In the genomic region with DNA sequence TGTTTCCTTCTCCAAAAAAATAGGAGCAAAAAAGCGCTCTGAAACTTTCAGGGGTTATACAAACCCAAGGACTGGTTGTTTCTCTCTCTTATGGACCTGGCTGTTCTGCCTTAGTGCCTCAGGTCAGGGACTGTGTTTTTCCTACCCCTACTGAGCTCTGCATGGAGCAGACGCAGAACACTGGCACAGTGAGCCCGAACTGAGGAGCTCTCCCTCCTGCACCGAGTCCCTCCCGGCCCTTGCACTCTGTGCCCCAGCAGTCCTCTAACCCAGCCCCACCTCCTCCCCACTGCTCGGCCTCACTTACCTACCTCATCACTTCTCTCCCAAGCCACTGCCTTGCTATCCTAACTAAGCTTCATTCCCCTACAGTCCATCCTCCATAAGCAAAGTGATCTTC, we compare ENCODE assay signal across 25 cellular contexts. TPM values are rescaled to one million over a fixed set of nuclear protein-coding genes. Genes with fewer than 3 reads are reported as not detected.
DNase-seq lines count a peak whose midpoint lies in the region; ATAC-seq, FAIRE-seq and TF ChIP-seq lines count a peak whose summit lies in the region.
"Had no signal": no experiment of that assay in that cellular context is flagged by ENCODE, and none has a peak within 500 bp of the region (broad histone marks: within the 10 kb centered on the region; RNA-seq: fewer than 3 reads in every experiment).

No MANE protein-coding gene starts in this region.

- no peaks in the 10 kb centered on the region for H3K79me2 ChIP-seq in endothelial cell of umbilical vein (ENCODE audit: control insufficient read depth, insufficient read depth, low read length)
- no peaks in the 10 kb centered on the region for H3K79me2 ChIP-seq in smooth muscle cell (ENCODE audit: low read depth)

- H3K9me3 Mint-ChIP-seq in activated T-cell treated with anti-CD3 and anti-CD28 coated beads, Interleukin-2, amount 50 U/mL, for 72 hours: no peaks in the 10 kb centered on the region
- H3K9me3 Mint-ChIP-seq: CD4-positive, alpha-beta memory T cell; H9 had no signal

- no peaks in the 10 kb centered on the region for H3K9me3 ChIP-seq in endothelial cell of umbilical vein (replicated peaks; ENCODE audit: control insufficient read depth, insufficient read depth, low read length)
- no peaks in the 10 kb centered on the region for H3K9me3 ChIP-seq in smooth muscle cell (replicated peaks; ENCODE audit: low read depth)
- no peaks in the 10 kb centered on the region for H3K9me3 ChIP-seq in tibial artery
- H3K9me3 ChIP-seq: BLaER1 treated with 17β-estradiol and CSF1 and Interleukin-3, amounts not matched to agents 10 nM and 100 nM had no signal

- H3K9me1 ChIP-seq in endothelial cell of umbilical vein (replicated peaks; ENCODE audit: control insufficient read depth, extremely low read depth, insufficient read depth, low read length): no peaks in the 10 kb centered on the region

- H3K27me3 ChIP-seq in endothelial cell of umbilical vein (ENCODE audit: control insufficient read depth in 2 of 2, insufficient read depth in 2 of 2, low read length in 2 of 2) (peaks cover 34 to 58% of the 10 kb centered on the region in 2 experiments), smooth muscle cell (ENCODE audit: low read depth) (peaks cover 54% of the 10 kb centered on the region), tibial artery (peaks cover 0 to 52% of the 10 kb centered on the region in 2 donors)

- TF ChIP-seq CTCF in endothelial cell of umbilical vein (IDR thresholded peaks at IDR 0.05; ENCODE audit: extremely low read depth in 1 of 2, insufficient read depth in 1 of 2, low read depth in 1 of 2, low read length in 2 of 2): no peak
- no peak for TF ChIP-seq CTCF in smooth muscle cell (IDR thresholded peaks at IDR 0.05; ENCODE audit: borderline replicate concordance, insufficient read depth, poor library complexity, severe bottlenecking)
- TF ChIP-seq CTCF in tibial artery (IDR thresholded peaks at IDR 0.05): no peak
- no peak for TF ChIP-seq CTCF in lower leg skin (IDR thresholded peaks at IDR 0.05)

- BruUV-seq in endothelial cell of umbilical vein (replicated peaks; lab: Mats Ljungman, UMichigan): no TSS peak

- H2AFZ ChIP-seq in endothelial cell of umbilical vein (ENCODE audit: low read depth, low read length) (no peak overlapping the region), smooth muscle cell (ENCODE audit: low read depth) (peak overlapping the region; percentile 69)

- H3K4me3 ChIP-seq in endothelial cell of umbilical vein (replicated peaks in 1 of 3; ENCODE audit: insufficient read depth in 1 of 3, low read depth in 1 of 3, low read length in 3 of 3) (no peak overlapping the region), smooth muscle cell (no peak overlapping the region), tibial artery (no peak overlapping the region), lower leg skin (ENCODE audit: low read depth, poor library complexity, severe bottlenecking) (no peak overlapping the region)
- H3K4me3 ChIP-seq: BLaER1 treated with 17β-estradiol and CSF1 and Interleukin-3, amounts not matched to agents 10 nM and 100 nM had no signal

- H3K36me3 ChIP-seq in endothelial cell of umbilical vein (ENCODE audit: control insufficient read depth in 2 of 2, extremely low read depth in 1 of 2, insufficient read depth in 2 of 2, low read length in 2 of 2): no peaks in the 10 kb centered on the region
- no peaks in the 10 kb centered on the region for H3K36me3 ChIP-seq in smooth muscle cell (ENCODE audit: low read depth)
- no peaks in the 10 kb centered on the region for H3K36me3 ChIP-seq in tibial artery
- H3K36me3 ChIP-seq: BLaER1 treated with 17β-estradiol and CSF1 and Interleukin-3, amounts not matched to agents 10 nM and 100 nM had no signal

- H3K4me2 ChIP-seq in endothelial cell of umbilical vein (ENCODE audit: insufficient read depth, low read length): no peak overlapping the region
- H3K4me2 ChIP-seq in smooth muscle cell: peak overlapping the region; percentile 36

- H3K4me1 ChIP-seq in endothelial cell of umbilical vein (ENCODE audit: control insufficient read depth, extremely low read depth, insufficient read depth, low read length) (no peaks in the 10 kb centered on the region), smooth muscle cell (ENCODE audit: low read depth) (no peaks in the 10 kb centered on the region), tibial artery (no peaks in the 10 kb centered on the region)

- H3K27ac Mint-ChIP-seq in activated T-cell treated with anti-CD3 and anti-CD28 coated beads, Interleukin-2, amount 50 U/mL, for 72 hours: peak overlapping the region; percentile 7
- H3K27ac Mint-ChIP-seq: CD4-positive, alpha-beta memory T cell; H9 had no signal

- peaks cover 26% of the 10 kb centered on the region for H3K4me1 Mint-ChIP-seq in activated T-cell treated with anti-CD3 and anti-CD28 coated beads, Interleukin-2, amount 50 U/mL, for 72 hours (ENCODE audit: low read depth)
- H3K4me1 Mint-ChIP-seq: H9 had no signal

- POLR2A ChIA-PET in endothelial cell of umbilical vein (lab: Charles Lee): interaction anchor here (0.6 kb wide), 1 partner anchor 98 kb away, joined by 9 read pairs; no protein-coding TSS in a partner anchor

- intact Hi-C loops in endothelial cell of umbilical vein (cut with micrococcal nuclease) (no loop called here), tibial artery (cut with DNase I; ENCODE audit: low total_unique reads) (no loop called here), lower leg skin (cut with DNase I; ENCODE audit: low total_unique reads) (loop anchor here (10.0 kb wide), 1 partner anchor 77 kb away; no protein-coding TSS in a partner anchor)

- TF ChIP-seq POLR2A in endothelial cell of umbilical vein (IDR thresholded peaks at IDR 0.05; ENCODE audit: low read depth, low read length): no peak
- no peak for TF ChIP-seq POLR2A in lower leg skin (IDR thresholded peaks at IDR 0.05)

- H3K27me3 Mint-ChIP-seq in activated T-cell treated with anti-CD3 and anti-CD28 coated beads, Interleukin-2, amount 50 U/mL, for 72 hours (ENCODE audit: low read depth): peaks cover 12% of the 10 kb centered on the region

- 59% methylated on average over 6 of the region's 6 CpGs for WGBS in smooth muscle cell (ENCODE audit: low lambda C conversion rate)
- 36 to 42% methylated on average over 6 of the region's 6 CpGs for WGBS in lower leg skin, 2 donors

- dilution Hi-C loops in endothelial cell of umbilical vein (cut with MboI; ENCODE audit: extremely low pct_ligation_motif_present, low sequenced_read_pairs): no loop called here

- no peak overlapping the region for H3K9ac ChIP-seq in endothelial cell of umbilical vein (replicated peaks; ENCODE audit: extremely low read depth, insufficient read depth, low read length)
- no peak overlapping the region for H3K9ac ChIP-seq in smooth muscle cell (ENCODE audit: low read depth)

- peaks cover 2% of the 10 kb centered on the region for H3F3A ChIP-seq in smooth muscle cell (ENCODE audit: low read depth)

- no peak for FAIRE-seq in endothelial cell of umbilical vein (lab: Jason Lieb, UNC)

- H3K36me3 Mint-ChIP-seq in activated T-cell treated with anti-CD3 and anti-CD28 coated beads, Interleukin-2, amount 50 U/mL, for 72 hours (ENCODE audit: insufficient read depth in 2 of 2): no peaks in the 10 kb centered on the region
- H3K36me3 Mint-ChIP-seq: CD4-positive, alpha-beta memory T cell had no signal

- no peak for DNase-seq in activated T-cell treated with anti-CD3 and anti-CD28 coated beads, Interleukin-2, amount 50 U/mL, for 72 hours
- no peak for DNase-seq in activated T-cell treated with anti-CD3 and anti-CD28 coated beads for 4 hours
- peak; percentile 64 for DNase-seq in RPMI8226
- DNase-seq in endothelial cell of umbilical vein (ENCODE audit: low read depth, low spot score): no peak
- DNase-seq in smooth muscle cell (lab: John Stamatoyannopoulos, UW; ENCODE audit: unreplicated experiment): no peak
- DNase-seq in tibial artery: no peak
- DNase-seq in lower leg skin (ENCODE audit: low spot score in 2 of 2): no peak
- DNase-seq: 8988T; CD4-positive, alpha-beta memory T cell; GDM1; H9; KG1; MV-4-11; NCI-H1105 treated with DMSO at 0.1 percent for 48 hours; NCI-H1694 treated with DMSO at 0.1 percent for 48 hours; NCI-H2081 treated with DMSO at 0.1 percent for 48 hours; NCI-H2171 treated with DMSO at 0.1 percent for 48 hours; NCI-H524 treated with DMSO at 0.1 percent for 48 hours; OCI-M1; Right ventricle myocardium superior had no signal

- no peak for ATAC-seq in activated T-cell treated with anti-CD3 and anti-CD28 coated beads, Interleukin-2, amount 50 U/mL, for 72 hours (replicated peaks in 1 of 2)
- ATAC-seq in GM21576 (IDR thresholded peaks at IDR 0.05; ENCODE audit: unreplicated experiment): no peak

- H3K27ac ChIP-seq in endothelial cell of umbilical vein (ENCODE audit: insufficient read depth, low read depth, low read length) (no peak overlapping the region), smooth muscle cell (ENCODE audit: low read depth) (no peak overlapping the region), tibial artery (no peak overlapping the region)
- H3K27ac ChIP-seq: BLaER1 treated with 17β-estradiol and CSF1 and Interleukin-3, amounts not matched to agents 10 nM and 100 nM; HL-60 had no signal

- CTCF ChIA-PET in endothelial cell of umbilical vein (lab: Charles Lee): interaction anchor here (0.6 to 1.7 kb wide), 6 partner anchors 8 to 71 kb away, joined by 3 to 6 read pairs (median 4); no protein-coding TSS in a partner anchor

- no peak overlapping the region for H3K4me3 Mint-ChIP-seq in activated T-cell treated with anti-CD3 and anti-CD28 coated beads, Interleukin-2, amount 50 U/mL, for 72 hours
- H3K4me3 Mint-ChIP-seq: CD4-positive, alpha-beta memory T cell; H9 had no signal

- H4K20me1 ChIP-seq in endothelial cell of umbilical vein (replicated peaks; ENCODE audit: control insufficient read depth, extremely low read depth, insufficient read depth, low read length): no peaks in the 10 kb centered on the region
- H4K20me1 ChIP-seq in smooth muscle cell (ENCODE audit: low read depth): no peaks in the 10 kb centered on the region
- H4K20me1 ChIP-seq: BLaER1 treated with 17β-estradiol and CSF1 and Interleukin-3, amounts not matched to agents 10 nM and 100 nM had no signal

RNA-seq across cellular contexts. Expression of a gene that starts 13.8 kb away (rescaled TPM):
- under 1 TPM; 0.53 to 0.94 TPM for total RNA-seq in activated T-cell treated with anti-CD3 and anti-CD28 coated beads, Interleukin-2, amount 50 U/mL, for 72 hours
- total RNA-seq in endothelial cell of umbilical vein: not detected in 2 replicates
- 0.04 TPM in 1 of 2 replicates, not detected in the other for polyA plus RNA-seq in endothelial cell of umbilical vein
- polyA plus RNA-seq in endothelial cell of umbilical vein (2011; cell fraction: cytosol; rRNA removed): 0.05 and 0.13 TPM in 2 replicates
- polyA plus RNA-seq in endothelial cell of umbilical vein (2011; cell fraction: nucleus; rRNA removed): 0.15 and 0.18 TPM in 2 replicates
- polyA plus RNA-seq in endothelial cell of umbilical vein (2012): 0.12 TPM in 1 of 2 replicates, not detected in the other
- polyA minus RNA-seq in endothelial cell of umbilical vein: 0.81 TPM in 1 of 2 replicates, not detected in the other
- polyA minus RNA-seq in endothelial cell of umbilical vein (2011; cell fraction: cytosol; rRNA and poly(A)+ RNA removed): not detected
- polyA minus RNA-seq in endothelial cell of umbilical vein (2011; cell fraction: nucleus; rRNA and poly(A)+ RNA removed): not detected in 2 replicates
- 0.18 and 0.22 TPM in 2 replicates for total RNA-seq in smooth muscle cell
- polyA plus RNA-seq in smooth muscle cell: 1.7 TPM in 1 of 2 replicates, not detected in the other
- under 1 TPM in 1 of 4 donors, not detected in 3; 0.42 TPM for total RNA-seq in lower leg skin
- total RNA-seq: CD4-positive, alpha-beta memory T cell; Daoy; HT-29; Right ventricle myocardium superior had no signal
- polyA plus RNA-seq: CD4-positive, alpha-beta memory T cell had no signal

RNA-seq across cellular contexts. Expression of a gene that starts 31.2 kb away (rescaled TPM):
- total RNA-seq in activated T-cell treated with anti-CD3 and anti-CD28 coated beads, Interleukin-2, amount 50 U/mL, for 72 hours: 10 to 100 TPM; 11.1 to 13.5 TPM
- total RNA-seq in endothelial cell of umbilical vein: 27.9 and 44.8 TPM in 2 replicates
- polyA plus RNA-seq in endothelial cell of umbilical vein: 69.2 and 85.0 TPM in 2 replicates
- 77.9 and 81.8 TPM in 2 replicates for polyA plus RNA-seq in endothelial cell of umbilical vein (2011; cell fraction: cytosol; rRNA removed)
- polyA plus RNA-seq in endothelial cell of umbilical vein (2011; cell fraction: nucleus; rRNA removed): 19.9 and 22.1 TPM in 2 replicates
- polyA plus RNA-seq in endothelial cell of umbilical vein (2012): 34.1 and 40.2 TPM in 2 replicates
- 77.7 and 86.6 TPM in 2 replicates for polyA minus RNA-seq in endothelial cell of umbilical vein
- polyA minus RNA-seq in endothelial cell of umbilical vein (2011; cell fraction: cytosol; rRNA and poly(A)+ RNA removed): 33.1 TPM
- 21.0 and 32.6 TPM in 2 replicates for polyA minus RNA-seq in endothelial cell of umbilical vein (2011; cell fraction: nucleus; rRNA and poly(A)+ RNA removed)
- total RNA-seq in smooth muscle cell: 25.0 and 32.4 TPM in 2 replicates
- 32.4 and 32.8 TPM in 2 replicates for polyA plus RNA-seq in smooth muscle cell
- 10 to 100 TPM; 46.2 to 89.0 (median 62.3) TPM for total RNA-seq in lower leg skin

RNA-seq across cellular contexts. Expression of a gene that starts 31.6 kb away (rescaled TPM):
- 10 to 100 TPM; 45.0 to 53.5 TPM for total RNA-seq in activated T-cell treated with anti-CD3 and anti-CD28 coated beads, Interleukin-2, amount 50 U/mL, for 72 hours
- 54.3 and 56.4 TPM in 2 replicates for total RNA-seq in endothelial cell of umbilical vein
- polyA plus RNA-seq in endothelial cell of umbilical vein: 84.2 and 122 TPM in 2 replicates
- 55.3 and 77.9 TPM in 2 replicates for polyA plus RNA-seq in endothelial cell of umbilical vein (2011; cell fraction: cytosol; rRNA removed)
- polyA plus RNA-seq in endothelial cell of umbilical vein (2011; cell fraction: nucleus; rRNA removed): 46.2 and 50.2 TPM in 2 replicates
- polyA plus RNA-seq in endothelial cell of umbilical vein (2012): 36.4 and 54.0 TPM in 2 replicates
- 37.4 and 56.4 TPM in 2 replicates for polyA minus RNA-seq in endothelial cell of umbilical vein
- polyA minus RNA-seq in endothelial cell of umbilical vein (2011; cell fraction: cytosol; rRNA and poly(A)+ RNA removed): 22.3 TPM
- polyA minus RNA-seq in endothelial cell of umbilical vein (2011; cell fraction: nucleus; rRNA and poly(A)+ RNA removed): 8.8 and 23.1 TPM in 2 replicates
- total RNA-seq in smooth muscle cell: 20.7 and 20.9 TPM in 2 replicates
- 42.6 and 43.0 TPM in 2 replicates for polyA plus RNA-seq in smooth muscle cell
- total RNA-seq in lower leg skin: 100 to 1,000 TPM in 1 of 4 donors, 10 to 100 TPM in 3; 57.8 to 104 (median 89.0) TPM
